ENCODE assay signal across 8 cellular contexts in the genomic region with DNA sequence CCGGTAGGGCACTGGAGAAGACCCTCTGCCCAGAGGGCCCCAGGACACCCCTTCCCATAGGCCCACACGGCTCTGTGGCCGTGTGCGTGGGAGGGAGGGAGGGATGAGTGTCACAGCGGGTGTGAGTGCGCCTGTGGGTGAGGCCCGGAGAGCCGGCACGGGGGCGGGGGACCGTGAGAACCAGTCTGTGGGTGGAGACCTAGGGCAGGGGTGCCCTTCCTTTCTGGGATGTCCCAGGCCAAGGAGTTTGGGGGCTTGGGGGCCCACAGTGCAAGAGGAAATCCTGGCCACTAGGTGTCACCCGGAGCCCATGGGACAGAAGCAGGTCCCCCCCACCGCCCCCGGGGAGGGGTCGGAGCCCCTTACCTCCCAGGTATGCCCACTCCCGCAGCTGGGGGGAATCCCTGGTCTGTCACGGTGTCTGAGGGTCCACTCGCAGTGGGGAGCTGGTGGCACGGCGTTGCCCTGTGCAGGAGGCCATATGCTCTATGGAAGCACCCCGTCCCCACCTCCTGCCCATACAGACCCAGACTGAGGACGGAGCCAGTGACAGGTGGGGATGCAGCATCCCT. TPM values are rescaled to one million over a fixed set of nuclear protein-coding genes. Genes with fewer than 3 reads are reported as not detected.
DNase-seq lines count a peak whose midpoint lies in the region; ATAC-seq, FAIRE-seq and TF ChIP-seq lines count a peak whose summit lies in the region.

No MANE protein-coding gene starts in this region.

- no peak for FAIRE-seq in RCC 7860 (lab: Jason Lieb, UNC)

- no peaks in the 10 kb centered on the region for H3K4me1 Mint-ChIP-seq in activated CD4-positive, alpha-beta T cell treated with anti-CD3 and anti-CD28 coated beads, Interleukin-2, amount 10 ng/mL, durations not matched to agents 24 days and 14 days

- WGBS in heart right ventricle, 2 donors: 14 to 16% methylated on average over 21 to 22 of the region's 22 CpGs

- peak; percentile 75 for TF ChIP-seq CTCF in WERI-Rb-1 (IDR thresholded peaks at IDR 0.05; ENCODE audit: low read depth, low read length)
- TF ChIP-seq CTCF in heart right ventricle (IDR thresholded peaks at IDR 0.05): peak; percentile 56 to 85 (median 78)

- H3K27ac ChIP-seq in WERI-Rb-1 (no peak overlapping the region), heart right ventricle (no peak overlapping the region)

- no peak overlapping the region for H3K4me3 ChIP-seq in WERI-Rb-1 (ENCODE audit: low read depth, low read length)
- H3K4me3 ChIP-seq in heart right ventricle: no peak overlapping the region

- no peak overlapping the region for H3K27ac Mint-ChIP-seq in activated CD4-positive, alpha-beta T cell treated with anti-CD3 and anti-CD28 coated beads, Interleukin-2, amount 10 ng/mL, durations not matched to agents 24 days and 14 days

- ATAC-seq in heart right ventricle: peak; percentile 41 to 75 (median 59)

- H3K36me3 Mint-ChIP-seq in activated CD4-positive, alpha-beta T cell treated with anti-CD3 and anti-CD28 coated beads, Interleukin-2, amount 10 ng/mL, durations not matched to agents 24 days and 14 days (ENCODE audit: low read depth): no peaks in the 10 kb centered on the region

- H3K9me3 ChIP-seq in WERI-Rb-1 (ENCODE audit: severe bottlenecking): peaks cover 8% of the 10 kb centered on the region
- H3K9me3 ChIP-seq in heart right ventricle: peaks cover 0 to 11% (median 8%) of the 10 kb centered on the region in 11 donors

- peaks cover 4% of the 10 kb centered on the region for H3K9me3 Mint-ChIP-seq in activated CD4-positive, alpha-beta T cell treated with anti-CD3 and anti-CD28 coated beads, Interleukin-2, amount 10 ng/mL, durations not matched to agents 24 days and 14 days

- intact Hi-C loops in activated CD4-positive, alpha-beta T cell treated with anti-CD3 and anti-CD28 coated beads, Interleukin-2, amount 10 ng/mL, durations not matched to agents 24 days and 14 days (cut with micrococcal nuclease): loop anchor here (2.0 kb wide), 1 partner anchor 165 kb away; no protein-coding TSS in a partner anchor
- intact Hi-C loops in heart right ventricle (cut with DNase I): loop anchor here in 5 of 10 donors (1.0 to 10.0 kb wide), 4 partner anchors 163 to 533 kb away; no protein-coding TSS in a partner anchor

- peaks cover 2% of the 10 kb centered on the region for H3K27me3 Mint-ChIP-seq in activated CD4-positive, alpha-beta T cell treated with anti-CD3 and anti-CD28 coated beads, Interleukin-2, amount 10 ng/mL, durations not matched to agents 24 days and 14 days

- H3K4me1 ChIP-seq in heart right ventricle: peaks cover 0 to 8% (median 5%) of the 10 kb centered on the region in 9 donors

- no peaks in the 10 kb centered on the region for H3K36me3 ChIP-seq in WERI-Rb-1
- no peaks in the 10 kb centered on the region for H3K36me3 ChIP-seq in heart right ventricle

- H3K27me3 ChIP-seq in WERI-Rb-1 (ENCODE audit: insufficient read depth, low read depth, severe bottlenecking) (no peaks in the 10 kb centered on the region), heart right ventricle (peaks cover 0 to 23% (median 10%) of the 10 kb centered on the region in 7 donors)

- DNase-seq in activated CD4-positive, alpha-beta T cell treated with anti-CD3 and anti-CD28 coated beads for 4 hours: peak; percentile 33 to 41
- no peak for DNase-seq in activated CD4-positive, alpha-beta T cell treated with anti-CD3 and anti-CD28 coated beads, Interleukin-2, amount 10 ng/mL, durations not matched to agents 24 days and 14 days
- DNase-seq in WERI-Rb-1: peak; percentile 49
- peak in 1 of 2 donors; percentile 29 for DNase-seq in heart right ventricle
- peak; percentile 52 for DNase-seq in stimulated activated CD8-positive, alpha-beta memory T cell treated with anti-CD3 and anti-CD28 coated beads, Interleukin-4, amount 100 ng/mL, for 48 hours
- no peak for DNase-seq in NCI-H524 (lab: John Stamatoyannopoulos, UW)
- no peak for DNase-seq in activated naive CD4-positive, alpha-beta T cell treated with anti-CD3 and anti-CD28 coated beads, Interleukin-2, amount 50 U/mL, for 16 hours
- no peak for DNase-seq in RCC 7860 (ENCODE audit: low spot score)

- H3K4me3 Mint-ChIP-seq in activated CD4-positive, alpha-beta T cell treated with anti-CD3 and anti-CD28 coated beads, Interleukin-2, amount 10 ng/mL, durations not matched to agents 24 days and 14 days: no peak overlapping the region

RNA-seq across cellular contexts. Expression of a gene that starts 16.0 kb away (rescaled TPM):
- total RNA-seq in activated CD4-positive, alpha-beta T cell treated with anti-CD3 and anti-CD28 coated beads, Interleukin-2, amount 10 ng/mL, durations not matched to agents 24 days and 14 days: not detected in 2 replicates
- under 1 TPM in 3 of 10 donors, not detected in 7; 0.31 to 0.70 (median 0.64) TPM for total RNA-seq in heart right ventricle
- under 1 TPM; 0.61 to 0.66 TPM for polyA plus RNA-seq in heart right ventricle

RNA-seq across cellular contexts. Expression of a gene that starts 47.5 kb away (rescaled TPM):
- 0.23 and 0.43 TPM in 2 replicates for total RNA-seq in activated CD4-positive, alpha-beta T cell treated with anti-CD3 and anti-CD28 coated beads, Interleukin-2, amount 10 ng/mL, durations not matched to agents 24 days and 14 days
- 10 to 100 TPM; 13.7 to 23.6 (median 16.3) TPM for total RNA-seq in heart right ventricle
- polyA plus RNA-seq in heart right ventricle: 1 to 10 TPM; 8.5 to 9.9 TPM

Comparison
In these comparisons a context has a peak if more than half of its experiments do, and no peak if none do; other contexts are left out.
1. DNase-seq: peak in activated CD4-positive, alpha-beta T cell treated with anti-CD3 and anti-CD28 coated beads for 4 hours (2 of 2), WERI-Rb-1 (single experiment) and stimulated activated CD8-positive, alpha-beta memory T cell treated with anti-CD3 and anti-CD28 coated beads, Interleukin-4, amount 100 ng/mL, for 48 hours (single experiment); none in activated CD4-positive, alpha-beta T cell treated with anti-CD3 and anti-CD28 coated beads, Interleukin-2, amount 10 ng/mL, durations not matched to agents 24 days and 14 days (single experiment), NCI-H524 (0 of 2), activated naive CD4-positive, alpha-beta T cell treated with anti-CD3 and anti-CD28 coated beads, Interleukin-2, amount 50 U/mL, for 16 hours (single experiment) and RCC 7860 (single experiment).
2. RNA of a gene that starts 47.5 kb away (total RNA-seq): 13.7 to 23.6 TPM in heart right ventricle; 0.23 to 0.43 TPM in activated CD4-positive, alpha-beta T cell treated with anti-CD3 and anti-CD28 coated beads, Interleukin-2, amount 10 ng/mL, durations not matched to agents 24 days and 14 days; every median in the first group is over 10 times any median in the second.